ENCODE assay signal across 9 cellular contexts in the genomic region with DNA sequence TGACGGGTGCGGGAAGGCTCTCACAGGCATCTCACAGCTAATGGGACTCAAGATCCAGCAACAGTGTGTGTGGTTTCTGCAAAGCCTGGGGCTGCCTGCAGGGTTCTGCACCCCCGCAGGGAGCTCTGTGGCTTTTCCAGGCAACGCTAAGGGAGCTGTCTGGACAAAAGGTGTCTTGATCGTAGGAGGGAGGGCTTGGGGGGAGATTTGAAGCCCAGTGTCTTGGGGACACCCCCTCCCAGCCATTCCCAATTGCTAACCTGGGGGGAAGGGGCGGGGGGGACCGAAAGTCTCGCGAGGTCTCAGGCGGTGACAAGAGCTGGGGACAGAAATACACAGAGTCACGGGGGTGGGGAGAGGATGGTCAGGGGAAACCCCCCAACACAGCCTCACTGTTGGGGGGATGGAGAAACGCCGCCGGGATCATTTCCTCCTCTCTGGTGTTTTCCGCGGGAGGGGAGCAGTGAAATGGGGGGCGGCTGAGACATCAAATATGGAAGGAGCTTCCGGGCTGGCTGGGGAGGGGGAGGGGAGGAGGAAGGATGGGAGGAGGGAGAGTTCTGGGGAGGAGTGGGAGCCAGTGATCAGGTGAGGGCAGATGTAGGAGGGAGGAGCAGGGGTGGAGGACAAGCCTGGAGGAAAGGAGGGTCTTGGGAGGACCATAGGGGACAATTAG. TPM values are rescaled to one million over a fixed set of nuclear protein-coding genes. Genes with fewer than 3 reads are reported as not detected.
DNase-seq lines count a peak whose midpoint lies in the region; ATAC-seq, FAIRE-seq and TF ChIP-seq lines count a peak whose summit lies in the region.
"Had no signal": no experiment of that assay in that cellular context is flagged by ENCODE, and none has a peak within 500 bp of the region (broad histone marks: within the 10 kb centered on the region; RNA-seq: fewer than 3 reads in every experiment).

No MANE protein-coding gene starts in this region.

- in situ Hi-C loops in HAP-1 (cut with MboI; ENCODE audit: low sequenced_read_pairs) = no loop called here

- no peaks in the 10 kb centered on the region for H3K79me2 ChIP-seq in SU-DHL-6 (ENCODE audit: insufficient read depth, low read length)

- H3K4me1 ChIP-seq in HAP-1 (no peaks in the 10 kb centered on the region), iPS-15b (ENCODE audit: control insufficient read depth, insufficient read depth, low read length) (peaks cover 4% of the 10 kb centered on the region), kidney (ENCODE audit: control insufficient read depth in 1 of 2, insufficient read depth in 1 of 2, low read depth in 1 of 2, low read length in 2 of 2) (no peaks in the 10 kb centered on the region)

- H3K4me3 ChIP-seq in HAP-1 (peak overlapping the region; percentile 11; the same call in 1 of the 2 replicates), SU-DHL-6 (ENCODE audit: insufficient read depth, low read length, poor library complexity, severe bottlenecking) (no peak overlapping the region), iPS-15b (ENCODE audit: low read depth, low read length) (peak overlapping the region; percentile 54), kidney (ENCODE audit: low read length in 2 of 2) (no peak overlapping the region)
- H3K4me3 ChIP-seq: skin epidermis had no signal

- H2AFZ ChIP-seq in SU-DHL-6 (ENCODE audit: low read depth, low read length, severe bottlenecking) = no peak overlapping the region

- H3K27me3 ChIP-seq in HAP-1 (ENCODE audit: low read depth) (peaks cover 46% of the 10 kb centered on the region), SU-DHL-6 (ENCODE audit: low read length) (no peaks in the 10 kb centered on the region), iPS-15b (ENCODE audit: control insufficient read depth, insufficient read depth, low read length) (no peaks in the 10 kb centered on the region)

- ATAC-seq in GM21717 (IDR thresholded peaks at IDR 0.05; ENCODE audit: unreplicated experiment) = no peak

- H3K36me3 ChIP-seq in HAP-1 (replicated peaks) (no peaks in the 10 kb centered on the region), SU-DHL-6 (ENCODE audit: low read length) (no peaks in the 10 kb centered on the region), iPS-15b (ENCODE audit: control insufficient read depth, insufficient read depth, low read length) (peaks cover 16% of the 10 kb centered on the region), kidney (ENCODE audit: control insufficient read depth in 1 of 2, insufficient read depth in 2 of 2, low read length in 2 of 2) (no peaks in the 10 kb centered on the region)

- no peaks in the 10 kb centered on the region for H4K20me1 ChIP-seq in SU-DHL-6 (ENCODE audit: low read depth, low read length)

- H3K9ac ChIP-seq in SU-DHL-6 (ENCODE audit: low read length) (no peak overlapping the region), iPS-15b (ENCODE audit: low read depth, low read length) (no peak overlapping the region), kidney (ENCODE audit: low read length in 2 of 2) (no peak overlapping the region)

- H3K9me3 ChIP-seq in HAP-1 = no peaks in the 10 kb centered on the region
- H3K9me3 ChIP-seq in SU-DHL-6 (ENCODE audit: insufficient read depth, low read length) = no peaks in the 10 kb centered on the region
- no peaks in the 10 kb centered on the region for H3K9me3 ChIP-seq in iPS-15b (ENCODE audit: control insufficient read depth, insufficient read depth, low read length)
- H3K9me3 ChIP-seq in kidney (ENCODE audit: control insufficient read depth in 1 of 2, low read length in 2 of 2) = no peaks in the 10 kb centered on the region

- H3K4me2 ChIP-seq in SU-DHL-6 (ENCODE audit: low read depth, low read length, poor library complexity, severe bottlenecking) = peak overlapping the region; percentile 30

- intact Hi-C loops in kidney (cut with DNase I) = no loop called here

- H3K9me2 ChIP-seq in SU-DHL-6 (replicated peaks; ENCODE audit: insufficient read depth, low read length) = no peaks in the 10 kb centered on the region

- H3F3A ChIP-seq in SU-DHL-6 (ENCODE audit: insufficient read depth) = no peaks in the 10 kb centered on the region

- no peak overlapping the region for H3K27ac ChIP-seq in SU-DHL-6 (ENCODE audit: low read depth, low read length)
- H3K27ac ChIP-seq in kidney (ENCODE audit: low read depth in 2 of 2, low read length in 2 of 2) = no peak overlapping the region
- H3K27ac ChIP-seq: skin epidermis had no signal

- FAIRE-seq in kidney (lab: Jason Lieb, UNC) = no peak

- TF ChIP-seq CTCF in SU-DHL-6 (IDR thresholded peaks at IDR 0.05; ENCODE audit: insufficient read depth, low read length, poor library complexity, severe bottlenecking) (no peak), kidney (IDR thresholded peaks at IDR 0.05; ENCODE audit: borderline replicate concordance, extremely low read depth, insufficient read depth) (no peak)

- peak; percentile 43 for DNase-seq in DMS114 treated with DMSO at 0.1 percent for 48 hours (lab: John Stamatoyannopoulos, UW; ENCODE audit: unreplicated experiment)
- DNase-seq in HAP-1 (ENCODE audit: low spot score in 2 of 2) = no peak
- DNase-seq in midbrain (lab: John Stamatoyannopoulos, UW) = no peak
- no peak for DNase-seq in pons (ENCODE audit: low spot score)
- no peak for DNase-seq in kidney

RNA-seq across cellular contexts. Expression of a gene that starts 13.3 kb away (rescaled TPM):
- total RNA-seq in kidney = 31.0 TPM
- polyA plus RNA-seq in kidney (ENCODE audit: insufficient read depth, low read depth, low replicate concordance) = 9.1 TPM

RNA-seq across cellular contexts. Expression of a gene that starts 49.5 kb away (rescaled TPM):
- 217 TPM for total RNA-seq in kidney
- polyA plus RNA-seq in kidney (ENCODE audit: insufficient read depth, low read depth, low replicate concordance) = 268 TPM

Comparison
In these comparisons a context has a peak if more than half of its experiments do, and no peak if none do; other contexts are left out.
1. H3K4me3 ChIP-seq: peak in HAP-1 (single experiment) and iPS-15b (single experiment); none in SU-DHL-6 (single experiment) and kidney (0 of 2).